Comparison of ENCODE assay signal across 14 cellular contexts in the genomic region with DNA sequence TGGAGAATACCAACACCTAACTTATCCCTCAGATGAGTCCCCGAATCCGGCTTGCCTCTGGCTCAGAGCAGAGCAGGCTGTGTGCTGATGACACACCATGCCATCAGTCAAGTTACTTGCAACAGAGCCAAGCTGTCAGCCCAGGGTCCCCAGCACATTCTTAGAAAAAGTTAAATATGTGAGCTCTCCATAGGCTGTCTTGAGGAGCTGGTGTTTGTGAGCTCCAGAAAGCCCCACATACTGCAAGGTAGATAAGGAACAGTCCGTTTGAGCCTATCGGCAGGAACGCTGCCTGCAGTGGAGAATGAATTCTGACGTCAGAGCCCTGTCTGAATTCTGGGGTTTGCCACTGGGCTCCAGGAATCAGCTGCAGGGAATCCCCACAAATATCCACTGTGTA. TPM values are rescaled to one million over a fixed set of nuclear protein-coding genes. Genes with fewer than 3 reads are reported as not detected.
A peak's percentile ranks its signal among the peaks of the same experiment; 100 is the strongest.
DNase-seq lines count a peak whose midpoint lies in the region; ATAC-seq, FAIRE-seq and TF ChIP-seq lines count a peak whose summit lies in the region.
"Had no signal": no experiment of that assay in that cellular context is flagged by ENCODE, and none has a peak within 500 bp of the region (broad histone marks: within the 10 kb centered on the region; RNA-seq: fewer than 3 reads in every experiment).

No MANE protein-coding gene starts in this region.

- peaks cover 0 to 29% (median 19%) of the 10 kb centered on the region in 4 donors for H3K4me1 ChIP-seq in sigmoid colon

- intact Hi-C loops in sigmoid colon (cut with DNase I), result loop anchor here (5.0 kb wide), 1 partner anchor 54 kb away; no protein-coding TSS in a partner anchor

- H3K4me1 Mint-ChIP-seq in activated T-helper 17 cell treated with anti-CD3 and anti-CD28 coated beads, Interleukin-2, amount 50 U/mL, for 72 hours, result peaks cover 17% of the 10 kb centered on the region

- peaks cover 75% of the 10 kb centered on the region for H3K36me3 Mint-ChIP-seq in activated T-helper 17 cell treated with anti-CD3 and anti-CD28 coated beads, Interleukin-2, amount 50 U/mL, for 72 hours (ENCODE audit: low read depth)

- no peak overlapping the region for H3K27ac Mint-ChIP-seq in activated T-helper 17 cell treated with anti-CD3 and anti-CD28 coated beads, Interleukin-2, amount 50 U/mL, for 72 hours

- peak overlapping the region; percentile 21 for H3K4me3 Mint-ChIP-seq in activated T-helper 17 cell treated with anti-CD3 and anti-CD28 coated beads, Interleukin-2, amount 50 U/mL, for 72 hours
- H3K4me3 Mint-ChIP-seq: central memory CD8-positive, alpha-beta T cell had no signal

- H3K9me3 Mint-ChIP-seq in activated T-helper 17 cell treated with anti-CD3 and anti-CD28 coated beads, Interleukin-2, amount 50 U/mL, for 72 hours, result no peaks in the 10 kb centered on the region
- H3K9me3 Mint-ChIP-seq: central memory CD8-positive, alpha-beta T cell had no signal

- TF ChIP-seq POLR2A in H54 (IDR thresholded peaks at IDR 0.05; ENCODE audit: low read depth, low read length), result no peak
- TF ChIP-seq POLR2A in sigmoid colon (IDR thresholded peaks at IDR 0.05), result no peak

- ATAC-seq in activated T-helper 17 cell treated with anti-CD3 and anti-CD28 coated beads, Interleukin-2, amount 50 U/mL, for 72 hours (replicated peaks), result no peak
- no peak for ATAC-seq in HG03159 (IDR thresholded peaks at IDR 0.05; ENCODE audit: unreplicated experiment)
- no peak for ATAC-seq in stimulated activated naive CD8-positive, alpha-beta T cell treated with anti-CD3 and anti-CD28 coated beads, Interleukin-15, Interleukin-2, amounts not matched to agents 100 U/mL and 50 U/mL, for 24 hours
- ATAC-seq: mucosa of descending colon had no signal

- 89 to 90% methylated on average over 6 of the region's 6 CpGs for WGBS in sigmoid colon, 2 donors

- FAIRE-seq in H54 (lab: Jason Lieb, UNC), result peak; percentile 45

- peak overlapping the region; percentile 6 to 27 (median 18) for H3K27ac ChIP-seq in sigmoid colon
- H3K27ac ChIP-seq: epithelial cell of prostate had no signal

- DNase-seq in H54 (ENCODE audit: insufficient read length, low spot score) (peak; percentile 61), glomerular visceral epithelial cell (ENCODE audit: extremely low spot score) (peak; percentile 21), sigmoid colon (peak; percentile 33), dermis blood vessel endothelial cell (no peak)
- DNase-seq in stimulated activated naive CD8-positive, alpha-beta T cell treated with anti-CD3 and anti-CD28 coated beads, Interleukin-15, Interleukin-2, amounts not matched to agents 100 U/mL and 50 U/mL, for 24 hours, result no peak
- DNase-seq: activated CD4-positive, alpha-beta T cell treated with anti-CD3 and anti-CD28 coated beads, Interleukin-2, amount 50 U/mL, for 4 hours; Caco-2; mucosa of descending colon; NCI-H2107; T-helper 1 cell had no signal

- TF ChIP-seq CTCF in sigmoid colon (IDR thresholded peaks at IDR 0.05), result peak in 3 of 4 experiments; percentile 10 to 27 (median 11)

- no peaks in the 10 kb centered on the region for H3K27me3 ChIP-seq in sigmoid colon

- H3K36me3 ChIP-seq in sigmoid colon, result peaks cover 15 to 42% (median 16%) of the 10 kb centered on the region in 4 donors

- no peak overlapping the region for H3K4me3 ChIP-seq in sigmoid colon
- H3K4me3 ChIP-seq: mucosa of descending colon had no signal

- no peaks in the 10 kb centered on the region for H3K27me3 Mint-ChIP-seq in activated T-helper 17 cell treated with anti-CD3 and anti-CD28 coated beads, Interleukin-2, amount 50 U/mL, for 72 hours
- H3K27me3 Mint-ChIP-seq: central memory CD8-positive, alpha-beta T cell had no signal

- no peak for TF ChIP-seq EP300 in sigmoid colon (IDR thresholded peaks at IDR 0.05)

- no peaks in the 10 kb centered on the region for H3K9me3 ChIP-seq in sigmoid colon
- H3K9me3 ChIP-seq: Caco-2, mucosa of descending colon had no signal

RNA-seq across cellular contexts. Expression of gene SFXN4, which starts 3.8 kb away (rescaled TPM):
- 10 to 100 TPM; 20.4 to 38.7 TPM for total RNA-seq in activated T-helper 17 cell treated with anti-CD3 and anti-CD28 coated beads, Interleukin-2, amount 50 U/mL, for 72 hours
- total RNA-seq in sigmoid colon (10 to 100 TPM; 16.8 to 26.5 (median 19.6) TPM), dermis blood vessel endothelial cell (9.4 and 14.6 TPM in 2 replicates)
- polyA plus RNA-seq in sigmoid colon, result 10 to 100 TPM; 14.8 to 48.3 (median 22.2) TPM

RNA-seq across cellular contexts. Expression of gene PRDX3, which starts 16.9 kb away (rescaled TPM):
- 100 to 1,000 TPM; 141 to 239 TPM for total RNA-seq in activated T-helper 17 cell treated with anti-CD3 and anti-CD28 coated beads, Interleukin-2, amount 50 U/mL, for 72 hours
- total RNA-seq in sigmoid colon, result 100 to 1,000 TPM; 155 to 247 (median 169) TPM
- 100 to 1,000 TPM; 133 to 267 (median 172) TPM for polyA plus RNA-seq in sigmoid colon
- total RNA-seq in dermis blood vessel endothelial cell, result 158 and 231 TPM in 2 replicates

RNA-seq across cellular contexts. Expression of gene GRK5, which starts 45.7 kb away (rescaled TPM):
- total RNA-seq in activated T-helper 17 cell treated with anti-CD3 and anti-CD28 coated beads, Interleukin-2, amount 50 U/mL, for 72 hours, result 10 to 100 TPM; 18.9 to 28.2 TPM
- total RNA-seq in sigmoid colon, result 10 to 100 TPM; 19.8 to 32.4 (median 22.2) TPM
- 10 to 100 TPM in 2 of 3 donors, 1 to 10 TPM in 1; 7.9 to 19.2 (median 15.5) TPM for polyA plus RNA-seq in sigmoid colon
- total RNA-seq in dermis blood vessel endothelial cell, result 47.0 and 57.9 TPM in 2 replicates

RNA-seq across cellular contexts. Expression of gene DENND10, which starts 57.8 kb away (rescaled TPM):
- total RNA-seq in activated T-helper 17 cell treated with anti-CD3 and anti-CD28 coated beads, Interleukin-2, amount 50 U/mL, for 72 hours, result 10 to 100 TPM; 15.6 to 32.0 TPM
- total RNA-seq in sigmoid colon (10 to 100 TPM; 35.0 to 51.3 (median 39.3) TPM), dermis blood vessel endothelial cell (59.2 and 65.9 TPM in 2 replicates)
- 10 to 100 TPM; 25.8 to 44.6 (median 43.2) TPM for polyA plus RNA-seq in sigmoid colon

Comparison
In these comparisons a context has a peak if more than half of its experiments do, and no peak if none do; other contexts are left out.
1. DNase-seq: peak in H54 (single experiment), glomerular visceral epithelial cell (single experiment) and sigmoid colon (single experiment); none in stimulated activated naive CD8-positive, alpha-beta T cell treated with anti-CD3 and anti-CD28 coated beads, Interleukin-15, Interleukin-2, amounts not matched to agents 100 U/mL and 50 U/mL, for 24 hours (single experiment) and dermis blood vessel endothelial cell (single experiment).